1 cellular context compared by ENCODE assay signal in the genomic region with DNA sequence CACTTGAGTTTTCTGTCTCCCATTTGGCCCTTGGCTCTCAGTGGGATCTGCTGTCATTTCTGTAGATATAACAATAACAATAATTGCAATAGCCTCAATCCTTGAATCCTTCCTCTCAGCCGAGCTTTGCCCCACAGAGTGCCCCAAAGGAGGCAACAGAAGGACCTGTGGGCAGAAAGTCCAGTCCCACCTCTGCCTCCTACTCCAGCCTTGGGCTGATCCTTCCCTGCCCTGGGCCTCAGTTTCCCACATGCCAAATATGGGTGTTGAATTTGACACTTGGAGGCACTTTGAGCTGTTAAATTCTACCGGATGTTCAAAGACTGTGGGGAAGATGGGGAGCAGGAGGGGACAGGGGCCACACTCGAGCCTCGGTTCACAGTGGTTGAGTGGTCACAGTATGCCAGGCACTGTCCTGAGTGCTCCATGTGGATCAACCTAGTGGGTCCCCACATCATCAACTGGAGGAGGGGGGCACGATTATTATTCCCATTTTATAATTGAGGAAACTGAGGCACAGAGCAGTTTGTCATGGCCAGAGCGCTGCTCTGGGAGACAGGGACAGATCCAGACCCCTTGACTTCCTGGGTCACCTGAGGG.
TF ChIP-seq lines count a peak whose summit lies in the region.

No MANE protein-coding gene starts in this region.

TF ChIP-seq in K562, 482 proteins besides CTCF, POLR2A, EP300 and RAD21 (continued from another document):
- TF ChIP-seq, protein P1, sequence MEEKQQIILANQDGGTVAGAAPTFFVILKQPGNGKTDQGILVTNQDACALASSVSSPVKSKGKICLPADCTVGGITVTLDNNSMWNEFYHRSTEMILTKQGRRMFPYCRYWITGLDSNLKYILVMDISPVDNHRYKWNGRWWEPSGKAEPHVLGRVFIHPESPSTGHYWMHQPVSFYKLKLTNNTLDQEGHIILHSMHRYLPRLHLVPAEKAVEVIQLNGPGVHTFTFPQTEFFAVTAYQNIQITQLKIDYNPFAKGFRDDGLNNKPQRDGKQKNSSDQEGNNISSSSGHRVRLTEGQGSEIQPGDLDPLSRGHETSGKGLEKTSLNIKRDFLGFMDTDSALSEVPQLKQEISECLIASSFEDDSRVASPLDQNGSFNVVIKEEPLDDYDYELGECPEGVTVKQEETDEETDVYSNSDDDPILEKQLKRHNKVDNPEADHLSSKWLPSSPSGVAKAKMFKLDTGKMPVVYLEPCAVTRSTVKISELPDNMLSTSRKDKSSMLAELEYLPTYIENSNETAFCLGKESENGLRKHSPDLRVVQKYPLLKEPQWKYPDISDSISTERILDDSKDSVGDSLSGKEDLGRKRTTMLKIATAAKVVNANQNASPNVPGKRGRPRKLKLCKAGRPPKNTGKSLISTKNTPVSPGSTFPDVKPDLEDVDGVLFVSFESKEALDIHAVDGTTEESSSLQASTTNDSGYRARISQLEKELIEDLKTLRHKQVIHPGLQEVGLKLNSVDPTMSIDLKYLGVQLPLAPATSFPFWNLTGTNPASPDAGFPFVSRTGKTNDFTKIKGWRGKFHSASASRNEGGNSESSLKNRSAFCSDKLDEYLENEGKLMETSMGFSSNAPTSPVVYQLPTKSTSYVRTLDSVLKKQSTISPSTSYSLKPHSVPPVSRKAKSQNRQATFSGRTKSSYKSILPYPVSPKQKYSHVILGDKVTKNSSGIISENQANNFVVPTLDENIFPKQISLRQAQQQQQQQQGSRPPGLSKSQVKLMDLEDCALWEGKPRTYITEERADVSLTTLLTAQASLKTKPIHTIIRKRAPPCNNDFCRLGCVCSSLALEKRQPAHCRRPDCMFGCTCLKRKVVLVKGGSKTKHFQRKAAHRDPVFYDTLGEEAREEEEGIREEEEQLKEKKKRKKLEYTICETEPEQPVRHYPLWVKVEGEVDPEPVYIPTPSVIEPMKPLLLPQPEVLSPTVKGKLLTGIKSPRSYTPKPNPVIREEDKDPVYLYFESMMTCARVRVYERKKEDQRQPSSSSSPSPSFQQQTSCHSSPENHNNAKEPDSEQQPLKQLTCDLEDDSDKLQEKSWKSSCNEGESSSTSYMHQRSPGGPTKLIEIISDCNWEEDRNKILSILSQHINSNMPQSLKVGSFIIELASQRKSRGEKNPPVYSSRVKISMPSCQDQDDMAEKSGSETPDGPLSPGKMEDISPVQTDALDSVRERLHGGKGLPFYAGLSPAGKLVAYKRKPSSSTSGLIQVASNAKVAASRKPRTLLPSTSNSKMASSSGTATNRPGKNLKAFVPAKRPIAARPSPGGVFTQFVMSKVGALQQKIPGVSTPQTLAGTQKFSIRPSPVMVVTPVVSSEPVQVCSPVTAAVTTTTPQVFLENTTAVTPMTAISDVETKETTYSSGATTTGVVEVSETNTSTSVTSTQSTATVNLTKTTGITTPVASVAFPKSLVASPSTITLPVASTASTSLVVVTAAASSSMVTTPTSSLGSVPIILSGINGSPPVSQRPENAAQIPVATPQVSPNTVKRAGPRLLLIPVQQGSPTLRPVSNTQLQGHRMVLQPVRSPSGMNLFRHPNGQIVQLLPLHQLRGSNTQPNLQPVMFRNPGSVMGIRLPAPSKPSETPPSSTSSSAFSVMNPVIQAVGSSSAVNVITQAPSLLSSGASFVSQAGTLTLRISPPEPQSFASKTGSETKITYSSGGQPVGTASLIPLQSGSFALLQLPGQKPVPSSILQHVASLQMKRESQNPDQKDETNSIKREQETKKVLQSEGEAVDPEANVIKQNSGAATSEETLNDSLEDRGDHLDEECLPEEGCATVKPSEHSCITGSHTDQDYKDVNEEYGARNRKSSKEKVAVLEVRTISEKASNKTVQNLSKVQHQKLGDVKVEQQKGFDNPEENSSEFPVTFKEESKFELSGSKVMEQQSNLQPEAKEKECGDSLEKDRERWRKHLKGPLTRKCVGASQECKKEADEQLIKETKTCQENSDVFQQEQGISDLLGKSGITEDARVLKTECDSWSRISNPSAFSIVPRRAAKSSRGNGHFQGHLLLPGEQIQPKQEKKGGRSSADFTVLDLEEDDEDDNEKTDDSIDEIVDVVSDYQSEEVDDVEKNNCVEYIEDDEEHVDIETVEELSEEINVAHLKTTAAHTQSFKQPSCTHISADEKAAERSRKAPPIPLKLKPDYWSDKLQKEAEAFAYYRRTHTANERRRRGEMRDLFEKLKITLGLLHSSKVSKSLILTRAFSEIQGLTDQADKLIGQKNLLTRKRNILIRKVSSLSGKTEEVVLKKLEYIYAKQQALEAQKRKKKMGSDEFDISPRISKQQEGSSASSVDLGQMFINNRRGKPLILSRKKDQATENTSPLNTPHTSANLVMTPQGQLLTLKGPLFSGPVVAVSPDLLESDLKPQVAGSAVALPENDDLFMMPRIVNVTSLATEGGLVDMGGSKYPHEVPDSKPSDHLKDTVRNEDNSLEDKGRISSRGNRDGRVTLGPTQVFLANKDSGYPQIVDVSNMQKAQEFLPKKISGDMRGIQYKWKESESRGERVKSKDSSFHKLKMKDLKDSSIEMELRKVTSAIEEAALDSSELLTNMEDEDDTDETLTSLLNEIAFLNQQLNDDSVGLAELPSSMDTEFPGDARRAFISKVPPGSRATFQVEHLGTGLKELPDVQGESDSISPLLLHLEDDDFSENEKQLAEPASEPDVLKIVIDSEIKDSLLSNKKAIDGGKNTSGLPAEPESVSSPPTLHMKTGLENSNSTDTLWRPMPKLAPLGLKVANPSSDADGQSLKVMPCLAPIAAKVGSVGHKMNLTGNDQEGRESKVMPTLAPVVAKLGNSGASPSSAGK (IDR thresholded peaks at IDR 0.05): no peak
- TF ChIP-seq, protein P2, sequence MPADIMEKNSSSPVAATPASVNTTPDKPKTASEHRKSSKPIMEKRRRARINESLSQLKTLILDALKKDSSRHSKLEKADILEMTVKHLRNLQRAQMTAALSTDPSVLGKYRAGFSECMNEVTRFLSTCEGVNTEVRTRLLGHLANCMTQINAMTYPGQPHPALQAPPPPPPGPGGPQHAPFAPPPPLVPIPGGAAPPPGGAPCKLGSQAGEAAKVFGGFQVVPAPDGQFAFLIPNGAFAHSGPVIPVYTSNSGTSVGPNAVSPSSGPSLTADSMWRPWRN (IDR thresholded peaks at IDR 0.05; ENCODE audit: low read depth): no peak
- TF ChIP-seq ZNF507 (tag; conservative IDR thresholded peaks at IDR 0.05): peak; percentile 1; the same call in 1 of the 2 replicates
